ENCODE assay signal across 21 cellular contexts in the genomic region with DNA sequence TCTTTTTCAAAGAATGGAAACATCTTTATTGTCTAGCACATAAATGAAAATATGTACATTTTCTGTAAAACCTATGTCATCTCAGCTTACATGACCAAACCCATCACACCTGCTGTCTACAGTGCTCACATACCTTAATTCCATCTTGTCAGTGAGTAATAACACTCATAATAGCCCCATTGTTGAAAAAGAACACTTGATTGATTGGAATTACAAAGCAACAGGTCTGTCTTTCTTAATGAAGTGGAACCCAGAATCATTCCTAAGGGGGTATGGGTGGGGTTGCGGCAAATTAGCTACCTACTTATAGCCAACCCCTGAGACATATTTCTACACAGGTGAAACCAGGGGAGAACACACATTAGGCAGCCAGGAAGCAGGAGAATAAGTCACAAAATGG. TPM values are rescaled to one million over a fixed set of nuclear protein-coding genes. Genes with fewer than 3 reads are reported as not detected.
DNase-seq lines count a peak whose midpoint lies in the region; ATAC-seq and TF ChIP-seq lines count a peak whose summit lies in the region.
"Had no signal": no experiment of that assay in that cellular context is flagged by ENCODE, and none has a peak within 500 bp of the region (broad histone marks: within the 10 kb centered on the region; RNA-seq: fewer than 3 reads in every experiment).

No MANE protein-coding gene starts in this region.

- no TSS peak for BruUV-seq in Calu3 (replicated peaks; lab: Mats Ljungman, UMichigan)

- no peaks in the 10 kb centered on the region for H3K27me3 Mint-ChIP-seq in Calu3 (ENCODE audit: unreplicated experiment)

- ATAC-seq in foreskin keratinocyte (peak; percentile 72), HG03280 (IDR thresholded peaks at IDR 0.05; ENCODE audit: unreplicated experiment) (no peak)
- ATAC-seq: GM23338, HepG2 had no signal

- TF ChIP-seq CTCF in Calu3 (IDR thresholded peaks at IDR 0.05; ENCODE audit: unreplicated experiment) = no peak
- no peak for TF ChIP-seq CTCF in foreskin keratinocyte (conservative IDR thresholded peaks at IDR 0.05)

- peaks cover 19% of the 10 kb centered on the region for H3K4me1 Mint-ChIP-seq in Calu3 (ENCODE audit: low read depth, unreplicated experiment)
- H3K4me1 Mint-ChIP-seq: CD8-positive, alpha-beta memory T cell; GM23338; IgD-negative memory B cell had no signal

- H3K27ac Mint-ChIP-seq in Calu3 (ENCODE audit: unreplicated experiment) = peak overlapping the region; percentile 43
- H3K27ac Mint-ChIP-seq: CD4-positive, CD25-positive, alpha-beta regulatory T cell; CD8-positive, alpha-beta memory T cell; GM23338; HFFc6; IgD-negative memory B cell had no signal

- DNase-seq in Calu3 (no peak), NCI-H146 (lab: John Stamatoyannopoulos, UW) (peak; percentile 27), NCI-H748 treated with DMSO at 0.1 percent for 48 hours (lab: John Stamatoyannopoulos, UW) (peak; percentile 48), foreskin keratinocyte (peak in 1 of 2 donors; percentile 65), nucleus accumbens (lab: John Stamatoyannopoulos, UW) (no peak), NCI-H82 (lab: John Stamatoyannopoulos, UW) (no peak)
- no peak for DNase-seq in activated CD4-positive, alpha-beta T cell treated with anti-CD3 and anti-CD28 coated beads, Interleukin-2, amount 50 U/mL, for 1 hour
- DNase-seq: BE2C; C1 segment of cervical spinal cord; CD4-positive, CD25-positive, alpha-beta regulatory T cell; CD8-positive, alpha-beta memory T cell; COR-L47; DMS153; DMS79; GDM1; HCEC 1CT; HFFc6 had no signal

- peaks cover 6% of the 10 kb centered on the region for H3K4me1 ChIP-seq in foreskin keratinocyte
- H3K4me1 ChIP-seq: BE2C had no signal

- H3K27ac ChIP-seq in foreskin keratinocyte = no peak overlapping the region

- CTCF ChIA-PET in Calu3 (lab: Charles Lee) = no interaction called here

- intact Hi-C loops in Calu3 (cut with micrococcal nuclease; ENCODE audit: unreplicated experiment) = no loop called here

- no peaks in the 10 kb centered on the region for H3K9me3 Mint-ChIP-seq in Calu3 (ENCODE audit: low read depth, unreplicated experiment)
- H3K9me3 Mint-ChIP-seq: CD8-positive, alpha-beta memory T cell; GM23338; IgD-negative memory B cell had no signal

- no peaks in the 10 kb centered on the region for H3K27me3 ChIP-seq in foreskin keratinocyte

- peaks cover 7% of the 10 kb centered on the region for H3K36me3 Mint-ChIP-seq in Calu3 (ENCODE audit: insufficient read depth, unreplicated experiment)
- H3K36me3 Mint-ChIP-seq: CD4-positive, CD25-positive, alpha-beta regulatory T cell; CD8-positive, alpha-beta memory T cell; IgD-negative memory B cell had no signal

- H3K4me3 Mint-ChIP-seq in Calu3 (ENCODE audit: low read depth, unreplicated experiment) = no peak overlapping the region
- H3K4me3 Mint-ChIP-seq: CD4-positive, CD25-positive, alpha-beta regulatory T cell; CD8-positive, alpha-beta memory T cell; GM23338; HFFc6; IgD-negative memory B cell had no signal

RNA-seq across cellular contexts. Expression of a gene that starts 20.2 kb away (rescaled TPM):
- total RNA-seq in Calu3 (2022) = 7.3 and 8.0 TPM in 2 replicates
- total RNA-seq in foreskin keratinocyte = 2.8 and 3.3 TPM in 2 replicates
- 1.4 and 2.0 TPM in 2 replicates for polyA plus RNA-seq in foreskin keratinocyte
- total RNA-seq: CD4-positive, CD25-positive, alpha-beta regulatory T cell; CD8-positive, alpha-beta memory T cell; GM23338; HepG2; HFFc6 had no signal
- polyA plus RNA-seq: CD4-positive, CD25-positive, alpha-beta regulatory T cell; CD8-positive, alpha-beta memory T cell; GM23338; IgD-negative memory B cell had no signal

Comparison
In these comparisons a context has a peak if more than half of its experiments do, and no peak if none do; other contexts are left out.
1. DNase-seq: peak in NCI-H146 (single experiment) and NCI-H748 treated with DMSO at 0.1 percent for 48 hours (single experiment); none in Calu3 (single experiment), nucleus accumbens (0 of 56), NCI-H82 (single experiment) and activated CD4-positive, alpha-beta T cell treated with anti-CD3 and anti-CD28 coated beads, Interleukin-2, amount 50 U/mL, for 1 hour (single experiment).